Comparison of ENCODE assay signal across 1 cellular context in genomic region chr4:73299548-73300280, GRCh38.
TF ChIP-seq lines count a peak whose summit lies in the region.

No MANE protein-coding gene starts in this region.

TF ChIP-seq in H1, 55 proteins besides CTCF, POLR2A, EP300 and RAD21 (continued from another document):
- TF ChIP-seq POU5F1 (IDR thresholded peaks at IDR 0.05; ENCODE audit: low read depth, low read length) (no peak), RBBP5 (IDR thresholded peaks at IDR 0.05; ENCODE audit: borderline replicate concordance, low read depth, low read length) (no peak), CEBPB (IDR thresholded peaks at IDR 0.05; ENCODE audit: low read depth, low read length) (no peak)
